1 cellular context compared by ENCODE assay signal in genomic region chr11:77441409-77441808, GRCh38.
TF ChIP-seq lines count a peak whose summit lies in the region.

No MANE protein-coding gene starts in this region.

TF ChIP-seq in GM12878, 131 proteins besides CTCF, POLR2A, EP300 and RAD21 (continued from another document):
- TF ChIP-seq ZNF687 (IDR thresholded peaks at IDR 0.05) (0 out of 2 replicates have a peak, but pooled peaks have one; percentile 22), RAD51 (IDR thresholded peaks at IDR 0.05) (0 out of 2 replicates have a peak, but pooled peaks have one; percentile 17)
